In genomic region chr6:37650071-37650481, GRCh38 we compare ENCODE assay signal across 15 cellular contexts. TPM values are rescaled to one million over a fixed set of nuclear protein-coding genes. Genes with fewer than 3 reads are reported as not detected.
A peak's percentile ranks its signal among the peaks of the same experiment; 100 is the strongest.
DNase-seq lines count a peak whose midpoint lies in the region; ATAC-seq and TF ChIP-seq lines count a peak whose summit lies in the region.
"Had no signal": no experiment of that assay in that cellular context is flagged by ENCODE, and none has a peak within 500 bp of the region (broad histone marks: within the 10 kb centered on the region; RNA-seq: fewer than 3 reads in every experiment).

No MANE protein-coding gene starts in this region.

- ATAC-seq in T-helper 17 cell (no peak), HG03108 (IDR thresholded peaks at IDR 0.05; ENCODE audit: unreplicated experiment) (no peak), GM18867 (IDR thresholded peaks at IDR 0.05; ENCODE audit: unreplicated experiment) (no peak)
- ATAC-seq: stimulated activated effector memory CD8-positive, alpha-beta T cell treated with anti-CD3 and anti-CD28 coated beads, Interleukin-12 subunit alpha, Interleukin-12 subunit beta, amount 100 ng/mL, for 72 hours had no signal

- H3K9me3 ChIP-seq in T-helper 17 cell (ENCODE audit: control insufficient read depth, low read length, poor library complexity, severe bottlenecking) = no peaks in the 10 kb centered on the region
- H3K9me3 ChIP-seq in hepatocyte (ENCODE audit: low read depth) = no peaks in the 10 kb centered on the region
- H3K9me3 ChIP-seq in uterus = peaks cover 0 to 7% of the 10 kb centered on the region in 2 donors

- H3K4me3 Mint-ChIP-seq in T-helper 17 cell = peak overlapping the region; percentile 68
- peak overlapping the region; percentile 39 for H3K4me3 Mint-ChIP-seq in mesothelial cell of epicardium
- H3K4me3 Mint-ChIP-seq: activated naive CD8-positive, alpha-beta T cell; stimulated activated effector memory CD8-positive, alpha-beta T cell treated with anti-CD3 and anti-CD28 coated beads, Interleukin-12 subunit alpha, Interleukin-12 subunit beta, amount 100 ng/mL, for 72 hours had no signal

- H3K27me3 ChIP-seq in hepatocyte = peaks cover 52% of the 10 kb centered on the region
- no peaks in the 10 kb centered on the region for H3K27me3 ChIP-seq in uterus

- H3K36me3 Mint-ChIP-seq in T-helper 17 cell (ENCODE audit: low read depth) (peaks cover 5% of the 10 kb centered on the region), mesothelial cell of epicardium (no peaks in the 10 kb centered on the region)
- H3K36me3 Mint-ChIP-seq: activated naive CD8-positive, alpha-beta T cell; stimulated activated effector memory CD8-positive, alpha-beta T cell treated with anti-CD3 and anti-CD28 coated beads, Interleukin-12 subunit alpha, Interleukin-12 subunit beta, amount 100 ng/mL, for 72 hours had no signal

- no peaks in the 10 kb centered on the region for H3K4me1 ChIP-seq in hepatocyte (ENCODE audit: insufficient read depth)
- peaks cover 0 to 7% of the 10 kb centered on the region in 2 donors for H3K4me1 ChIP-seq in uterus

- H3K27ac Mint-ChIP-seq in T-helper 17 cell (peak overlapping the region; percentile 27), mesothelial cell of epicardium (no peak overlapping the region)
- H3K27ac Mint-ChIP-seq: activated naive CD8-positive, alpha-beta T cell; stimulated activated effector memory CD8-positive, alpha-beta T cell treated with anti-CD3 and anti-CD28 coated beads, Interleukin-12 subunit alpha, Interleukin-12 subunit beta, amount 100 ng/mL, for 72 hours had no signal

- H4K20me1 ChIP-seq in hepatocyte (ENCODE audit: insufficient read depth, poor library complexity, severe bottlenecking) = no peaks in the 10 kb centered on the region

- TF ChIP-seq POLR2A in uterus (IDR thresholded peaks at IDR 0.05) = no peak

- no peaks in the 10 kb centered on the region for H3K9me2 ChIP-seq in hepatocyte (replicated peaks; ENCODE audit: insufficient read depth)

- H3K27ac ChIP-seq in hepatocyte (no peak overlapping the region), uterus (no peak overlapping the region)

- peak; percentile 31 for TF ChIP-seq CTCF in GM10266 (IDR thresholded peaks at IDR 0.05; ENCODE audit: control insufficient read depth, insufficient read depth, low read depth, missing control alignments)
- TF ChIP-seq CTCF in hepatocyte (IDR thresholded peaks at IDR 0.05; ENCODE audit: poor library complexity) = peak; percentile 36
- TF ChIP-seq CTCF in mesothelial cell of epicardium (IDR thresholded peaks at IDR 0.05; ENCODE audit: unreplicated experiment) = peak; percentile 14
- no peak for TF ChIP-seq CTCF in uterus (IDR thresholded peaks at IDR 0.05)

- WGBS in hepatocyte (ENCODE audit: low lambda C conversion rate, missing lambda C conversion rate) = 15% methylated on average over 31 of the region's 32 CpGs

- H3K36me3 ChIP-seq in hepatocyte (replicated peaks; ENCODE audit: insufficient read depth, low read depth) = no peaks in the 10 kb centered on the region
- H3K36me3 ChIP-seq in uterus = no peaks in the 10 kb centered on the region

- no peak overlapping the region for H2AFZ ChIP-seq in hepatocyte

- intact Hi-C loops in uterus (cut with DNase I; ENCODE audit: low total_unique reads) = no loop called here

- H3K4me2 ChIP-seq in hepatocyte = peak overlapping the region; percentile 54

- H3K4me1 Mint-ChIP-seq in T-helper 17 cell (peaks cover 9% of the 10 kb centered on the region), mesothelial cell of epicardium (peaks cover 11% of the 10 kb centered on the region)

- DNase-seq in GM10266 (ENCODE audit: extremely low spot score) (peak; percentile 55), T-helper 17 cell (no peak), hepatocyte (ENCODE audit: low spot score) (peak; percentile 56), mesothelial cell of epicardium (ENCODE audit: low spot score in 2 of 2, unreplicated experiment in 2 of 2) (peak in 1 of 2 experiments; percentile 47), UCSD-AML1 (lab: John Stamatoyannopoulos, UW; ENCODE audit: unreplicated experiment) (no peak), uterus (no peak)
- DNase-seq: KBM-7; left cardiac atrium; NCI-H748 treated with DMSO at 0.1 percent for 48 hours; SHP77 treated with DMSO at 0.1 percent for 48 hours; stimulated activated CD4-positive, alpha-beta T cell treated with anti-CD3 and anti-CD28 coated beads, Interleukin-2, amount 100 ng/mL, for 24 hours had no signal

- H3K27me3 Mint-ChIP-seq in T-helper 17 cell (peaks cover 7% of the 10 kb centered on the region), mesothelial cell of epicardium (ENCODE audit: low read depth) (peaks cover 65% of the 10 kb centered on the region)

- H3K79me2 ChIP-seq in hepatocyte = no peaks in the 10 kb centered on the region

- H3K9me3 Mint-ChIP-seq in mesothelial cell of epicardium = no peaks in the 10 kb centered on the region

- no peak overlapping the region for H3K4me3 ChIP-seq in hepatocyte
- no peak overlapping the region for H3K4me3 ChIP-seq in uterus

RNA-seq across cellular contexts. Expression of gene MDGA1, which starts 47.6 kb away (rescaled TPM):
- total RNA-seq in T-helper 17 cell = 1 to 10 TPM in 1 of 2 donors, under 1 TPM in 1; 0.21 to 2.8 TPM
- 2.8 and 5.8 TPM in 2 replicates for total RNA-seq in hepatocyte
- polyA plus RNA-seq in hepatocyte = 1.4 and 3.8 TPM in 2 replicates
- 2.3 to 3.7 TPM (median 2.9 TPM) in 3 replicates for total RNA-seq in mesothelial cell of epicardium
- 10 to 100 TPM in 3 of 4 donors, 1 to 10 TPM in 1; 4.0 to 32.9 (median 18.1) TPM for total RNA-seq in uterus

Comparison
In these comparisons a context has a peak if more than half of its experiments do, and no peak if none do; other contexts are left out.
1. DNase-seq: peak in GM10266 (single experiment) and hepatocyte (single experiment); none in T-helper 17 cell (0 of 3), UCSD-AML1 (single experiment) and uterus (0 of 2).
2. CTCF ChIP-seq: peak in GM10266 (single experiment), hepatocyte (single experiment) and mesothelial cell of epicardium (single experiment); none in uterus (0 of 4).